In the genomic region with DNA sequence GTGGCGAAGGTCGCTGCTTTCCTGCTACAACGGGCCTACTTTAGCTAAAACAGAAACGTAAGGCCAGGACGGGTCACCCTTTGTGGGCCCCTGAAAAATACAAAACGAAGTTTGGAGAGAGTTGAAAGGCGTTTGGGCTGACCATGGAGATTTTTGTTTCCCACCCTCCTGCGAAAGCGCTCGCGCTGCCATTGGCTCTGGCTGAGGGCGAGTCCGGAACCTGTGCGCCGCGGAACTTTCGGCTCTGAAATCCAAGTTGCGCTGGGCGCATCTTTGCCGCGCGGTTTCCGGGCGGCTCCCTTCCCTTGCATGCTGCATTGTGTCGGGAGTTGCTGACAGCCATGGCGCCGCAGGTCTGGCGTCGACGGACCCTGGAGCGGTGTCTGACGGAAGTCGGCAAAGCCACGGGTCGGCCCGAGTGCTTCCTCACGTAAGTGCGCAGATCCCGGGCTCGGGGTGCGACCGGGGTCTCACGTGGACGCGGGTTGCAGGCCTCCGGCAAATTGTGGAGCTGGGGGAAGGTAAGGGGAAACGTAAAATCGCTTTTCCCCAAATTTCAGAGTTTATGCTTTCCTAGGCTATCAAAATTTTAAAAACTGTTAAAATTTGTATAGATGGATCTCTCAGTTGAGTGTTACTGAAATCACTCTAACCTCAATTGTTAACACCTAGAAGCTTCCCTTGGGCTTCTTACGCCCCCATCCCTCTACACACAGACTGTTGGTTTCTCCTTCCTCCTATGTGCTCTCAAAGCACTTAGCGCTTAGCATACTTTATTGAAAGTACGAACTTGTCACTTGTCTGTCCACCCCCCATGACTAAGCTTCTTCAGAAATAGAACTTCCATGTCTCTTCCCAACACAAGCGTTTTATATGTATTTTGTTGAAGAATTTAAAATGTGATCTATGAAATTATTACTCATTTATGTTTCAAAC, we compare ENCODE assay signal across 8 cellular contexts. TPM values are rescaled to one million over a fixed set of nuclear protein-coding genes. Genes with fewer than 3 reads are reported as not detected.
DNase-seq lines count a peak whose midpoint lies in the region; ATAC-seq and TF ChIP-seq lines count a peak whose summit lies in the region.

Gene MPHOSPH10 (plus strand): TSS at position 310 of the 936 bp plus-strand sequence. CDS start 32 bp downstream, at position 342.

- peaks cover 4% of the 10 kb centered on the region; the same call in 1 of the 2 replicates for H3K4me1 ChIP-seq in HUES6 (ENCODE audit: control insufficient read depth, insufficient read depth, low read length)

- H3K27ac ChIP-seq in HUES6 (ENCODE audit: low read depth, low read length): peak within 1 kb of the TSS; percentile 58; the same call in 1 of the 2 replicates

- H3K4me3 ChIP-seq in HUES6 (ENCODE audit: low read depth, low read length) (peak within 1 kb of the TSS; percentile 94), epithelial cell of proximal tubule (ENCODE audit: low read depth, low read length) (peak within 1 kb of the TSS; percentile 96)

- H3K27me3 ChIP-seq in HUES6 (ENCODE audit: control insufficient read depth, insufficient read depth, low read length): no peaks in the 10 kb centered on the region

- peaks cover 32% of the 10 kb centered on the region for H3K36me3 ChIP-seq in HUES6 (ENCODE audit: control insufficient read depth, insufficient read depth, low read length)

- H3K9ac ChIP-seq in HUES6 (ENCODE audit: low read length): peak within 1 kb of the TSS; percentile 88

- TF ChIP-seq CTCF in epithelial cell of proximal tubule (conservative IDR thresholded peaks at IDR 0.05; ENCODE audit: low read depth, low read length): no peak

- peak; percentile 92 for ATAC-seq in GM21515 (IDR thresholded peaks at IDR 0.05; ENCODE audit: unreplicated experiment)

- H3K9me3 ChIP-seq in HUES6 (ENCODE audit: control insufficient read depth, insufficient read depth, low read depth, low read length): no peaks in the 10 kb centered on the region

- DNase-seq in DMS114 treated with DMSO at 0.1 percent for 48 hours (lab: John Stamatoyannopoulos, UW; ENCODE audit: unreplicated experiment): peak; percentile 88
- DNase-seq in OCI-M1 (lab: John Stamatoyannopoulos, UW): peak; percentile 90
- peak; percentile 87 for DNase-seq in activated T-cell treated with anti-CD3 and anti-CD28 coated beads for 24 hours (ENCODE audit: low read depth)
- DNase-seq in epithelial cell of proximal tubule (ENCODE audit: low read depth): no peak
- DNase-seq in mucosa of gallbladder (ENCODE audit: low spot score): peak; percentile 91
- DNase-seq in stimulated activated CD8-positive, alpha-beta memory T cell treated with anti-CD3 and anti-CD28 coated beads, Interleukin-4, amount 100 ng/mL, for 24 hours (ENCODE audit: low read depth): peak; percentile 85

RNA-seq across cellular contexts. Expression of gene MPHOSPH10, which starts in this region (rescaled TPM):
- total RNA-seq in epithelial cell of proximal tubule (20.5 and 23.4 TPM in 2 replicates), mucosa of gallbladder (31.4 TPM)
